ENCODE assay signal across 1 cellular context in the genomic region with DNA sequence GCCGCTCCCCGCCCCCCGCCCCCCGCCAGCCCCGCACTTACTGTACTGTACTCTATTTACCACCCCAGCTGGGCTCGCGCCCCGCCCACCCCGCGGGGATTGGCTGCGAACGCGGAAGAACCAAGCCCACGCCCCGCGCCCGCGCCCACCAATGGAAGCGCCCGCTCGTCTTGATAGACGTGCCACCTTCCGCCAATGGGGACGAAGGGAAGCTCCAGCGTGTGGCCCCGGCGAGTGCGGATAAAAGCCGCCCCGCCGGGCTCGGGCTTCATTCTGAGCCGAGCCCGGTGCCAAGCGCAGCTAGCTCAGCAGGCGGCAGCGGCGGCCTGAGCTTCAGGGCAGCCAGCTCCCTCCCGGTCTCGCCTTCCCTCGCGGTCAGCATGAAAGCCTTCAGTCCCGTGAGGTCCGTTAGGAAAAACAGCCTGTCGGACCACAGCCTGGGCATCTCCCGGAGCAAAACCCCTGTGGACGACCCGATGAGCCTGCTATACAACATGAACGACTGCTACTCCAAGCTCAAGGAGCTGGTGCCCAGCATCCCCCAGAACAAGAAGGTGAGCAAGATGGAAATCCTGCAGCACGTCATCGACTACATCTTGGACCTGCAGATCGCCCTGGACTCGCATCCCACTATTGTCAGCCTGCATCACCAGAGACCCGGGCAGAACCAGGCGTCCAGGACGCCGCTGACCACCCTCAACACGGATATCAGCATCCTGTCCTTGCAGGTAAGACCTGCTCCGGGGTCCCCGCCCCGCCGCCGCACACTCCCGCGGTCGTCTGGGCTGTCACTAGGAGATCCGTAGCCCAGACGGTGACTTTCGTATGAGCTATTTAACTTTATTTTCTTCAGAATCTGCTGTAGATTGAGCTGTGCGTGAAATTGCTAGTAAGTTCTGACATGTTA.
A peak's percentile ranks its signal among the peaks of the same experiment; 100 is the strongest.
TF ChIP-seq lines count a peak whose summit lies in the region.

A gene with protein sequence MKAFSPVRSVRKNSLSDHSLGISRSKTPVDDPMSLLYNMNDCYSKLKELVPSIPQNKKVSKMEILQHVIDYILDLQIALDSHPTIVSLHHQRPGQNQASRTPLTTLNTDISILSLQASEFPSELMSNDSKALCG (plus strand): TSS at position 271 of the 907 bp plus-strand sequence. CDS start 110 bp downstream, at position 381.

TF ChIP-seq in HEK293, 187 proteins besides CTCF, POLR2A, EP300 and RAD21 (continued from another document and continues in another):
- TF ChIP-seq ZNF416 (tag by site-specific recombination; IDR thresholded peaks at IDR 0.05) = no peak
- TF ChIP-seq KLF17 (tag by site-specific recombination; IDR thresholded peaks at IDR 0.05) = peak; percentile 37; the same call in 1 of the 2 replicates
- TF ChIP-seq ZNF654 (tag by site-specific recombination; IDR thresholded peaks at IDR 0.05; ENCODE audit: low read depth) = no peak
- peak; percentile 33 for TF ChIP-seq GLIS1 (tag by site-specific recombination; IDR thresholded peaks at IDR 0.05)
- TF ChIP-seq BCL11B (tag by site-specific recombination; IDR thresholded peaks at IDR 0.05; ENCODE audit: low read depth) = no peak
- TF ChIP-seq ZNF239 (tag by site-specific recombination; IDR thresholded peaks at IDR 0.05) = no peak
- TF ChIP-seq ELK4 (IDR thresholded peaks at IDR 0.05; ENCODE audit: borderline replicate concordance, low read depth, low read length) = no peak
- no peak for TF ChIP-seq ATF2 (tag by site-specific recombination; IDR thresholded peaks at IDR 0.05; ENCODE audit: low read depth)
- no peak for TF ChIP-seq ZNF792 (tag by site-specific recombination; IDR thresholded peaks at IDR 0.05)
- TF ChIP-seq ZNF561 (tag by site-specific recombination; IDR thresholded peaks at IDR 0.05; ENCODE audit: borderline replicate concordance) = no peak
- TF ChIP-seq ZNF394 (tag by site-specific recombination; IDR thresholded peaks at IDR 0.05; ENCODE audit: borderline replicate concordance) = peak; percentile 57; the same call in 1 of the 2 replicates
- TF ChIP-seq SP7 (tag by site-specific recombination; IDR thresholded peaks at IDR 0.05) = peak; percentile 25; the same call in 1 of the 2 replicates
- TF ChIP-seq MZF1 (tag by site-specific recombination; IDR thresholded peaks at IDR 0.05; ENCODE audit: borderline replicate concordance) = no peak
- TF ChIP-seq ZNF133 (tag by site-specific recombination; IDR thresholded peaks at IDR 0.05) = no peak; the same call in 1 of the 2 replicates
- TF ChIP-seq GLI2 (tag by site-specific recombination; IDR thresholded peaks at IDR 0.05; ENCODE audit: borderline replicate concordance, low read depth) = no peak
- TF ChIP-seq ZNF146 (tag by site-specific recombination; IDR thresholded peaks at IDR 0.05) = no peak
- no peak for TF ChIP-seq ZNF354C (tag by site-specific recombination; IDR thresholded peaks at IDR 0.05; ENCODE audit: borderline replicate concordance, low read depth)
- TF ChIP-seq ZNF660 (tag by site-specific recombination; IDR thresholded peaks at IDR 0.05) = peak; percentile 61; the same call in 1 of the 2 replicates
- no peak for TF ChIP-seq ZNF544 (tag by site-specific recombination; IDR thresholded peaks at IDR 0.05)
- TF ChIP-seq ZNF292 (tag by site-specific recombination; IDR thresholded peaks at IDR 0.05; ENCODE audit: borderline replicate concordance, low read depth) = no peak
- no peak for TF ChIP-seq ZNF747 (tag by site-specific recombination; IDR thresholded peaks at IDR 0.05)
- 0 out of 2 replicates have a peak, but pooled peaks have one; percentile 15 for TF ChIP-seq ZNF341 (tag by site-specific recombination; IDR thresholded peaks at IDR 0.05; ENCODE audit: low read depth)
- no peak for TF ChIP-seq ZNF843 (tag by site-specific recombination; IDR thresholded peaks at IDR 0.05)
- TF ChIP-seq ZSCAN18 (tag by site-specific recombination; IDR thresholded peaks at IDR 0.05) = no peak
- TF ChIP-seq ZBTB1 (tag by site-specific recombination; IDR thresholded peaks at IDR 0.05) = no peak
- TF ChIP-seq KLF9 (tag by site-specific recombination; IDR thresholded peaks at IDR 0.05; ENCODE audit: low read depth) = 0 out of 2 replicates have a peak, but pooled peaks have one; percentile 17
- no peak for TF ChIP-seq ZNF114 (tag by site-specific recombination; IDR thresholded peaks at IDR 0.05)
- no peak for TF ChIP-seq ZNF175 (tag by site-specific recombination; IDR thresholded peaks at IDR 0.05)
- no peak for TF ChIP-seq ZFHX2 (tag by site-specific recombination; conservative IDR thresholded peaks at IDR 0.05)
- peak; percentile 45; the same call in 1 of the 2 replicates for TF ChIP-seq KLF8 (tag by site-specific recombination; IDR thresholded peaks at IDR 0.05)
- TF ChIP-seq ZNF302 (tag by site-specific recombination; IDR thresholded peaks at IDR 0.05; ENCODE audit: low read depth) = no peak
- TF ChIP-seq INSM2 (tag by site-specific recombination; IDR thresholded peaks at IDR 0.05) = no peak
- TF ChIP-seq PRDM2 (tag by site-specific recombination; IDR thresholded peaks at IDR 0.05; ENCODE audit: borderline replicate concordance) = no peak
- TF ChIP-seq EGR2 (tag by site-specific recombination; IDR thresholded peaks at IDR 0.05; ENCODE audit: low read depth) = no peak
- TF ChIP-seq MEIS1 (CRISPR knock-in tag; IDR thresholded peaks at IDR 0.05; ENCODE audit: borderline replicate concordance) = no peak
- TF ChIP-seq, protein P1, sequence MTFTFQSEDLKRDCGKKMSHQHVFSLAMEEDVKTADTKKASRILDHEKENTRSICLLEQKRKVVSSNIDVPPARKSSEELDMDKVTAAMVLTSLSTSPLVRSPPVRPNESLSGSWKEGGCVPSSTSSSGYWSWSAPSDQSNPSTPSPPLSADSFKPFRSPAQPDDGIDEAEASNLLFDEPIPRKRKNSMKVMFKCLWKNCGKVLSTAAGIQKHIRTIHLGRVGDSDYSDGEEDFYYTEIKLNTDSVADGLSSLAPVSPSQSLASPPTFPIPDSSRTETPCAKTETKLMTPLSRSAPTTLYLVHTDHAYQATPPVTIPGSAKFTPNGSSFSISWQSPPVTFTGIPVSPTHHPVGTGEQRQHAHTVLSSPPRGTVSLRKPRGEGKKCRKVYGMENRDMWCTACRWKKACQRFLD (tag by site-specific recombination; IDR thresholded peaks at IDR 0.05) = no peak
- TF ChIP-seq ZNF621 (tag by site-specific recombination; IDR thresholded peaks at IDR 0.05) = no peak
- TF ChIP-seq ZNF214 (tag by site-specific recombination; IDR thresholded peaks at IDR 0.05; ENCODE audit: borderline replicate concordance) = no peak
- 0 out of 2 replicates have a peak, but pooled peaks have one; percentile 34 for TF ChIP-seq ZBTB20 (tag by site-specific recombination; IDR thresholded peaks at IDR 0.05)
- TF ChIP-seq ZNF274 (IDR thresholded peaks at IDR 0.05; ENCODE audit: low read length) = no peak
- TF ChIP-seq ZNF274 (tag by site-specific recombination; IDR thresholded peaks at IDR 0.05; ENCODE audit: borderline replicate concordance) = no peak
- TF ChIP-seq ZNF830 (tag by site-specific recombination; IDR thresholded peaks at IDR 0.05; ENCODE audit: low read depth) = no peak
- no peak for TF ChIP-seq ZNF140 (tag by site-specific recombination; IDR thresholded peaks at IDR 0.05)
